Comparison of ENCODE assay signal across 1 cellular context in genomic region chr1:218779341-218779831, GRCh38.
TF ChIP-seq lines count a peak whose summit lies in the region.

No MANE protein-coding gene starts in this region.

TF ChIP-seq in GM23338, 12 proteins besides CTCF, POLR2A, EP300 and RAD21 (continued from another document):
- TF ChIP-seq ZNF462 (CRISPR knock-in tag; IDR thresholded peaks at IDR 0.05) = no peak
